In the genomic region with DNA sequence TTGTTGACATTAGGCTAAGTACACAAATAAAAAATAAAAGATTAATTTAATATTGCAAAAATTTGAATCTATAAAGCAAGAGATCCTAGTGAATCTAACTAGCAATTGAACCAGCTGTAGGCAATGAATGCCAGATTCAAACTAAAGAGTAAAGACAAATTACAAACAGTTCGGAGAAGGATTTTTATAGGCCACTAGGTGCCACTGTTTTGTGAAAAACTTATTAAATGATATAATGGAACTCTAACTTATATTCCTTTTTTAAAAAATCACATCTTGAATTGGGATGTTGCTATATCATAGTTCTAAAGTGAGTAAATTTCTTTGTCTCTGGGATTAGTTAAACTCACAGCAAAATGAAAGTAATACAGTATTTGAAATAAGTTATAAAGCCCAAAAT, we compare ENCODE assay signal across 9 cellular contexts. TPM values are rescaled to one million over a fixed set of nuclear protein-coding genes. Genes with fewer than 3 reads are reported as not detected.
DNase-seq lines count a peak whose midpoint lies in the region; ATAC-seq and TF ChIP-seq lines count a peak whose summit lies in the region.
"Had no signal": no experiment of that assay in that cellular context is flagged by ENCODE, and none has a peak within 500 bp of the region (broad histone marks: within the 10 kb centered on the region; RNA-seq: fewer than 3 reads in every experiment).

No MANE protein-coding gene starts in this region.

- peak; percentile 8 for DNase-seq in NCI-H2107 treated with DMSO at 0.1 percent for 48 hours (lab: John Stamatoyannopoulos, UW; ENCODE audit: unreplicated experiment)
- DNase-seq in NCI-H2107 (lab: John Stamatoyannopoulos, UW) = no peak
- DNase-seq in SK-N-SH = peak; percentile 21
- no peak for DNase-seq in foreskin keratinocyte
- DNase-seq in thyroid gland = no peak
- DNase-seq in NCI-H2196 treated with DMSO at 0.1 percent for 48 hours (lab: John Stamatoyannopoulos, UW; ENCODE audit: unreplicated experiment) = no peak
- DNase-seq in kidney glomerular epithelial cell (lab: John Stamatoyannopoulos, UW) = no peak
- DNase-seq: activated B cell treated with CpG ODN at 0.5 μM for 24 hours had no signal

- H3K4me1 ChIP-seq in SK-N-SH (ENCODE audit: control insufficient read depth in 1 of 2, insufficient read depth in 2 of 2, low read depth in 1 of 2, low read length in 1 of 2) = no peaks in the 10 kb centered on the region
- no peaks in the 10 kb centered on the region for H3K4me1 ChIP-seq in foreskin keratinocyte
- no peaks in the 10 kb centered on the region for H3K4me1 ChIP-seq in thyroid gland

- peak; percentile 78 for TF ChIP-seq CTCF in SK-N-SH (IDR thresholded peaks at IDR 0.05)
- TF ChIP-seq CTCF in foreskin keratinocyte (conservative IDR thresholded peaks at IDR 0.05) = peak; percentile 68
- peak in 4 of 6 experiments; percentile 18 to 64 (median 51) for TF ChIP-seq CTCF in thyroid gland (IDR thresholded peaks at IDR 0.05)

- no peaks in the 10 kb centered on the region for H3K27me3 ChIP-seq in SK-N-SH (ENCODE audit: insufficient read depth)
- no peaks in the 10 kb centered on the region for H3K27me3 ChIP-seq in foreskin keratinocyte
- no peaks in the 10 kb centered on the region for H3K27me3 ChIP-seq in thyroid gland

- TF ChIP-seq POLR2A in thyroid gland (IDR thresholded peaks at IDR 0.05) = no peak

- H4K20me1 ChIP-seq in SK-N-SH (ENCODE audit: insufficient read depth) = no peaks in the 10 kb centered on the region

- H3K9me2 ChIP-seq in SK-N-SH = no peaks in the 10 kb centered on the region

- no peak overlapping the region for H2AFZ ChIP-seq in SK-N-SH (ENCODE audit: low read depth)

- H3K4me3 ChIP-seq in SK-N-SH (ENCODE audit: low read depth in 2 of 2, low read length in 1 of 2) (no peak overlapping the region), thyroid gland (replicated peaks in 1 of 3) (no peak overlapping the region)

- CTCF ChIA-PET in SK-N-SH (lab: Yijun Ruan, JAX) = interaction anchor here (0.6 to 4.3 kb wide), 24 partner anchors 8 to 640 kb away, joined by 3 to 18 read pairs (median 4); a partner anchor contains a TSS

- peak; percentile 61 for TF ChIP-seq RAD21 in SK-N-SH (IDR thresholded peaks at IDR 0.05; ENCODE audit: low read length)

- WGBS in SK-N-SH (ENCODE audit: low lambda C conversion rate) = 70% methylated on average over 1 of the region's 1 CpG
- 19 to 31% methylated on average over 1 of the region's 1 CpG for WGBS in thyroid gland, 2 donors

- H3K9me3 ChIP-seq in SK-N-SH (no peaks in the 10 kb centered on the region), thyroid gland (no peaks in the 10 kb centered on the region)

- no peak overlapping the region for H3K4me2 ChIP-seq in SK-N-SH

- H3K79me2 ChIP-seq in SK-N-SH (ENCODE audit: insufficient read depth) = no peaks in the 10 kb centered on the region

- no peak for TF ChIP-seq EP300 in SK-N-SH (IDR thresholded peaks at IDR 0.05; ENCODE audit: borderline replicate concordance in 1 of 2, low read depth in 1 of 2, low read length in 1 of 2)

- H3F3A ChIP-seq in SK-N-SH (replicated peaks; ENCODE audit: insufficient read depth) = no peaks in the 10 kb centered on the region

- intact Hi-C loops in thyroid gland (cut with DNase I) = no loop called here

- H3K36me3 ChIP-seq in SK-N-SH (replicated peaks in 1 of 2; ENCODE audit: control insufficient read depth in 1 of 2, insufficient read depth in 2 of 2, low read length in 1 of 2) (no peaks in the 10 kb centered on the region), thyroid gland (no peaks in the 10 kb centered on the region)

- ATAC-seq in foreskin keratinocyte (no peak), HG02970 (IDR thresholded peaks at IDR 0.05; ENCODE audit: low FRiP score, unreplicated experiment) (no peak)

- H3K9ac ChIP-seq in SK-N-SH = no peak overlapping the region

- POLR2A ChIA-PET in SK-N-SH (lab: Yijun Ruan, JAX) = no interaction called here

- H3K27ac ChIP-seq in SK-N-SH (ENCODE audit: low read depth in 2 of 2, low read length in 1 of 2) (no peak overlapping the region), foreskin keratinocyte (no peak overlapping the region), thyroid gland (no peak overlapping the region)

TF ChIP-seq in SK-N-SH, 30 proteins besides CTCF, POLR2A, EP300 and RAD21:
- TF ChIP-seq EZH2phosphoT487 (IDR thresholded peaks at IDR 0.05; ENCODE audit: borderline replicate concordance, low read depth) = no peak
- TF ChIP-seq POLR2AphosphoS5 (IDR thresholded peaks at IDR 0.05; ENCODE audit: low read depth, low read length) = no peak
- peak; percentile 49 for TF ChIP-seq SMC3 (IDR thresholded peaks at IDR 0.05; ENCODE audit: low read depth, low read length)

RNA-seq across cellular contexts. Expression of a gene that starts 39.1 kb away (rescaled TPM):
- polyA plus RNA-seq in SK-N-SH (2012; rRNA removed) (67.4 and 69.1 TPM in 2 replicates), foreskin keratinocyte (26.3 and 28.9 TPM in 2 replicates)
- polyA plus RNA-seq in SK-N-SH (2012; cell fraction: cytosol; rRNA removed) = 81.2 and 125 TPM in 2 replicates
- 24.5 and 39.9 TPM in 2 replicates for polyA plus RNA-seq in SK-N-SH (2012; cell fraction: nucleus; rRNA removed)
- total RNA-seq in foreskin keratinocyte (48.4 and 53.9 TPM in 2 replicates), thyroid gland (10 to 100 TPM; 32.1 to 52.7 (median 47.4) TPM)

Comparison
In these comparisons a context has a peak if more than half of its experiments do, and no peak if none do; other contexts are left out.
1. DNase-seq: peak in NCI-H2107 treated with DMSO at 0.1 percent for 48 hours (single experiment) and SK-N-SH (single experiment); none in NCI-H2107 (single experiment), foreskin keratinocyte (0 of 2), thyroid gland (0 of 2), NCI-H2196 treated with DMSO at 0.1 percent for 48 hours (single experiment) and kidney glomerular epithelial cell (single experiment).
2. Peak in every context shown above with its lines, with median percentiles within 50 percentile points of each other: CTCF ChIP-seq.